1 cellular context compared by ENCODE assay signal in genomic region chr12:56059964-56060363, GRCh38. TPM values are rescaled to one million over a fixed set of nuclear protein-coding genes. Genes with fewer than 3 reads are reported as not detected.
"Had no signal": no experiment of that assay in that cellular context is flagged by ENCODE, and none has a peak within 500 bp of the region (broad histone marks: within the 10 kb centered on the region; RNA-seq: fewer than 3 reads in every experiment).

No MANE protein-coding gene starts in this region.

RNA-seq across cellular contexts. Expression of gene ERBB3, which starts 20.0 kb away (rescaled TPM):
- total RNA-seq: activated B cell treated with CpG ODN at 0.5 μM for 24 hours had no signal
